Comparison of ENCODE assay signal across 1 cellular context in the genomic region with DNA sequence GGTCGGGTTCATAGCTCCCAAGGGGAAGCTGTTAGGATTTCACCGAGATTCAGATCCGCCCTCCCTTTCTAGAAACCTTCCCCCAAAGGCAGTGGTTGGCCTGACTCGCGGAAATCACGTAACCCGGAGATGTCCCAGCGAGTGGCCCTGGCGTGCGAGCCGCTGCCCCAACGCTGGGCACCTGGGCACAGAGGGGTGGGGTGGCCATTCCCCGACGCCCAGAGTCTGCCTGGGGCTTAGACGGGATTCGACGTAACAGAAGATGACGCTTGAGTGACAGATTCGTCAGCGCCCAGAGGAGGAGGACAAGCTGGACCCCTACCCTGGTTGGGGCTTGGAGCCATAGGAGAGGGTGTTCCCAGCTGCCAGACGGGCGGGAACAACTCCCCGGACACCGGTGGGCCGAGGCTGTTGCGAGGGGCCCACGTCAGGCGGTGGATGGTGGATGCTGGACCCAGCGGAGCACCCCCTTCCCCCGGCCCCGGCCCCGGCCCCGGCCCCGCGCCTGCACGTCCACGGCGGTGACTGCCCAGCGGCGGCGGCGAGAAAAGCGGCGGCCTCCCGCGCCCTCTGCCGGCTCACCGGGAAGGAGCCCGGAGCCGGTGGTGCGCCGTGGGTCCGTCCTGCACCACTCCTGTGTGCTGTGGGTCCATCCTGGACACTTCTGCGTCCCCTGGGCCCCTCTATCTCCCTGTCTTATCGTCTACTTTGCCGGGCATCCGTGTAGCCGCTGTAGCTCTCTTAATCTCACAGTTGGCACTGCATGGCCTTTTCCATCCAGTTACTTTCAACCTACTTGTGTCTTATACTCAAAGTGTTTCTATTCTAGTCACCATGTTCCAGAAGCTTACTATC.
TF ChIP-seq lines count a peak whose summit lies in the region.

No MANE protein-coding gene starts in this region.

TF ChIP-seq in GM23338, 12 proteins besides CTCF, POLR2A, EP300 and RAD21 (continued from another document):
- TF ChIP-seq EZH2phosphoT487 (IDR thresholded peaks at IDR 0.05; ENCODE audit: unreplicated experiment) = no peak
- TF ChIP-seq STAT1 (IDR thresholded peaks at IDR 0.05; ENCODE audit: unreplicated experiment) = no peak
- no peak for TF ChIP-seq NANOG (IDR thresholded peaks at IDR 0.05; ENCODE audit: borderline replicate concordance)
- TF ChIP-seq ZNF114 (CRISPR knock-in tag; IDR thresholded peaks at IDR 0.05) = no peak
- no peak for TF ChIP-seq EZH2 (IDR thresholded peaks at IDR 0.05; ENCODE audit: low read depth, unreplicated experiment)
- TF ChIP-seq, protein P1, sequence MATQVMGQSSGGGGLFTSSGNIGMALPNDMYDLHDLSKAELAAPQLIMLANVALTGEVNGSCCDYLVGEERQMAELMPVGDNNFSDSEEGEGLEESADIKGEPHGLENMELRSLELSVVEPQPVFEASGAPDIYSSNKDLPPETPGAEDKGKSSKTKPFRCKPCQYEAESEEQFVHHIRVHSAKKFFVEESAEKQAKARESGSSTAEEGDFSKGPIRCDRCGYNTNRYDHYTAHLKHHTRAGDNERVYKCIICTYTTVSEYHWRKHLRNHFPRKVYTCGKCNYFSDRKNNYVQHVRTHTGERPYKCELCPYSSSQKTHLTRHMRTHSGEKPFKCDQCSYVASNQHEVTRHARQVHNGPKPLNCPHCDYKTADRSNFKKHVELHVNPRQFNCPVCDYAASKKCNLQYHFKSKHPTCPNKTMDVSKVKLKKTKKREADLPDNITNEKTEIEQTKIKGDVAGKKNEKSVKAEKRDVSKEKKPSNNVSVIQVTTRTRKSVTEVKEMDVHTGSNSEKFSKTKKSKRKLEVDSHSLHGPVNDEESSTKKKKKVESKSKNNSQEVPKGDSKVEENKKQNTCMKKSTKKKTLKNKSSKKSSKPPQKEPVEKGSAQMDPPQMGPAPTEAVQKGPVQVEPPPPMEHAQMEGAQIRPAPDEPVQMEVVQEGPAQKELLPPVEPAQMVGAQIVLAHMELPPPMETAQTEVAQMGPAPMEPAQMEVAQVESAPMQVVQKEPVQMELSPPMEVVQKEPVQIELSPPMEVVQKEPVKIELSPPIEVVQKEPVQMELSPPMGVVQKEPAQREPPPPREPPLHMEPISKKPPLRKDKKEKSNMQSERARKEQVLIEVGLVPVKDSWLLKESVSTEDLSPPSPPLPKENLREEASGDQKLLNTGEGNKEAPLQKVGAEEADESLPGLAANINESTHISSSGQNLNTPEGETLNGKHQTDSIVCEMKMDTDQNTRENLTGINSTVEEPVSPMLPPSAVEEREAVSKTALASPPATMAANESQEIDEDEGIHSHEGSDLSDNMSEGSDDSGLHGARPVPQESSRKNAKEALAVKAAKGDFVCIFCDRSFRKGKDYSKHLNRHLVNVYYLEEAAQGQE (IDR thresholded peaks at IDR 0.05; ENCODE audit: unreplicated experiment) = no peak
